ENCODE assay signal across 18 cellular contexts in the genomic region with DNA sequence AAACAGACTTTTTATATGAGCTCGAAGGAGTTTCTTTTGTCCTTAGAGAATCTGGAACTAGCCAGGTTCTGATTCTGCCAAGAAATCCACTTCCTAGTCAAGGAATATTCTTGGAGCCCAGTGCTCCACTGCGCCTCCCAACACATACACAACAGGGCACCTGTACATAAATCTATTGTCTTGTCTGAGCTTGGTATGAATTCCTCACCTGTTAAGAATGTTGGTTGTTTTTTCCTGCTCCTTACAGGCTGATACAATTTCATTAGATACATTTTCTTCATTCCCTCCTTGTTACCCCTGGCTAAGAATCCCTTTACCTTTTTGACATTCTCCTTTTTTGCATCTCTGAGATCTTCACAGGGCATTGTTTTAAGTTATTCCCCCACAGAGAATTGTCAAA.
"Had no signal": no experiment of that assay in that cellular context is flagged by ENCODE, and none has a peak within 500 bp of the region (broad histone marks: within the 10 kb centered on the region; RNA-seq: fewer than 3 reads in every experiment).

No MANE protein-coding gene starts in this region.

- H3K27ac ChIP-seq: body of pancreas, gastroesophageal sphincter, left lung, upper lobe of left lung had no signal

- H3K36me3 ChIP-seq: gastroesophageal sphincter, left lung, upper lobe of left lung had no signal

- H3K4me3 Mint-ChIP-seq: activated naive CD8-positive, alpha-beta T cell treated with anti-CD3 and anti-CD28 coated beads for 36 hours; effector memory CD8-positive, alpha-beta T cell; naive thymus-derived CD8-positive, alpha-beta T cell had no signal

- DNase-seq: activated CD4-positive, alpha-beta T cell treated with anti-CD3 and anti-CD28 coated beads, Interleukin-2, amount 50 U/mL, for 1 hour; activated CD8-positive, alpha-beta memory T cell treated with anti-CD3 and anti-CD28 coated beads for 24 hours; activated naive CD8-positive, alpha-beta T cell treated with anti-CD3 and anti-CD28 coated beads for 36 hours; amygdala; body of pancreas; cerebellar nuclear complex; dermis blood vessel endothelial cell; effector memory CD8-positive, alpha-beta T cell; erythroblast; kidney; left lung; naive thymus-derived CD8-positive, alpha-beta T cell; right cardiac atrium; stimulated activated naive CD8-positive, alpha-beta T cell treated with anti-CD3 and anti-CD28 coated beads, Interleukin-15, Interleukin-2, amounts not matched to agents 100 U/mL and 50 U/mL, for 24 hours; upper lobe of left lung had no signal

- H3K4me1 ChIP-seq: body of pancreas, left lung, upper lobe of left lung had no signal

- H3K4me3 ChIP-seq: body of pancreas, gastroesophageal sphincter, left lung, upper lobe of left lung had no signal

- H3K27ac Mint-ChIP-seq: activated naive CD8-positive, alpha-beta T cell treated with anti-CD3 and anti-CD28 coated beads for 36 hours; effector memory CD8-positive, alpha-beta T cell; naive thymus-derived CD8-positive, alpha-beta T cell; progenitor cell of endocrine pancreas had no signal

- H3K27me3 Mint-ChIP-seq: progenitor cell of endocrine pancreas had no signal

- H3K36me3 Mint-ChIP-seq: activated naive CD8-positive, alpha-beta T cell treated with anti-CD3 and anti-CD28 coated beads for 36 hours; naive thymus-derived CD8-positive, alpha-beta T cell had no signal

- ATAC-seq: activated CD4-positive, CD25-positive, alpha-beta regulatory T cell treated with anti-CD3 and anti-CD28 coated beads, Interleukin-2, amount 50 U/mL, for 24 hours; body of pancreas; effector memory CD8-positive, alpha-beta T cell; gastroesophageal sphincter; left lung; naive thymus-derived CD8-positive, alpha-beta T cell; right cardiac atrium; stimulated activated naive CD8-positive, alpha-beta T cell treated with anti-CD3 and anti-CD28 coated beads, Interleukin-15, Interleukin-2, amounts not matched to agents 100 U/mL and 50 U/mL, for 24 hours had no signal

- H3K9me3 Mint-ChIP-seq: activated naive CD8-positive, alpha-beta T cell treated with anti-CD3 and anti-CD28 coated beads for 36 hours; effector memory CD8-positive, alpha-beta T cell; naive thymus-derived CD8-positive, alpha-beta T cell had no signal

- H3K9me3 ChIP-seq: body of pancreas, gastroesophageal sphincter, left lung, upper lobe of left lung had no signal

- H3K27me3 ChIP-seq: body of pancreas, gastroesophageal sphincter, left lung, upper lobe of left lung had no signal

- H3K4me1 Mint-ChIP-seq: activated naive CD8-positive, alpha-beta T cell treated with anti-CD3 and anti-CD28 coated beads for 36 hours; naive thymus-derived CD8-positive, alpha-beta T cell had no signal
